In the genomic region with DNA sequence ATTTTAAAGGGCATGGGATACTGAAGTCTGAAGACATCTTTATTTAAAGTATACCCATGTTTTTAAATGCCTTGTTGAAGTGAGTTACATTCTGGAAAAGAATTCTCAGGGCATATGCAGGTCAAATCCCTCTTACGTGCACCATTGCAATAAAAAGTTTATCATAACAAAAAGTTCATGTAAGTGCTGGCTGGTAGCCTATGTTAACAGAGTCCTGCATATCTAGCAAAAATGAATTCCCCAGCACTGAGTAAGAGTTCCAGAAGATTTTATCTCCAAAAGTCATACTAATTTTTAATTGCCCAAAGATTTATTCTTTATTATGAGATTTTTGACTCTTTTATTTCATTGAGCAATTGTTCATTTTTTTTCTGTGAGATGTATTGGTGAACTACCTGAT, we compare ENCODE assay signal across 22 cellular contexts.
A peak's percentile ranks its signal among the peaks of the same experiment; 100 is the strongest.
DNase-seq lines count a peak whose midpoint lies in the region; ATAC-seq and TF ChIP-seq lines count a peak whose summit lies in the region.
"Had no signal": no experiment of that assay in that cellular context is flagged by ENCODE, and none has a peak within 500 bp of the region (broad histone marks: within the 10 kb centered on the region; RNA-seq: fewer than 3 reads in every experiment).

No MANE protein-coding gene starts in this region.

- in situ Hi-C loops in mammary epithelial cell (cut with MboI; ENCODE audit: low sequenced_read_pairs in 2 of 2), result no loop called here

- BruUV-seq in mammary epithelial cell (replicated peaks; lab: Mats Ljungman, UMichigan), result no TSS peak

- H3K27ac ChIP-seq in mammary epithelial cell (ENCODE audit: insufficient read depth, low read depth, low read length), result no peak overlapping the region
- H3K27ac ChIP-seq: 22Rv1, body of pancreas, transverse colon, VCaP had no signal

- ATAC-seq in esophagus mucosa, result no peak
- ATAC-seq: body of pancreas; effector memory CD8-positive, alpha-beta T cell; stimulated activated naive B cell treated with anti-CD40 and anti-IgM and Interleukin-4, amounts not matched to agents 10 μg/mL and 1 μg/mL and 100 μg/mL, for 72 hours had no signal

- H3K27me3 ChIP-seq in mammary epithelial cell (ENCODE audit: insufficient read depth, low read length), result no peaks in the 10 kb centered on the region
- H3K27me3 ChIP-seq: body of pancreas, MG63, transverse colon had no signal

- TF ChIP-seq CTCF in mammary epithelial cell (conservative IDR thresholded peaks at IDR 0.05 in 1 of 2, IDR thresholded peaks at IDR 0.05 in 1 of 2; ENCODE audit: extremely low read depth in 1 of 2, insufficient read depth in 1 of 2, low read depth in 1 of 2, low read length in 2 of 2), result no peak

- no peak overlapping the region for H3K9ac ChIP-seq in mammary epithelial cell (ENCODE audit: insufficient read depth, low read length)

- dilution Hi-C loops in mammary epithelial cell (cut with HindIII; ENCODE audit: low sequenced_read_pairs), result no loop called here

- no peaks in the 10 kb centered on the region for H4K20me1 ChIP-seq in mammary epithelial cell (ENCODE audit: insufficient read depth, low read length)

- no peaks in the 10 kb centered on the region for H3K79me2 ChIP-seq in mammary epithelial cell (ENCODE audit: insufficient read depth, low read length)

- intact Hi-C loops in mammary epithelial cell (cut with micrococcal nuclease), result no loop called here

- H3K4me2 ChIP-seq in mammary epithelial cell (ENCODE audit: insufficient read depth, low read depth, low read length), result no peak overlapping the region
- H3K4me2 ChIP-seq: smooth muscle cell had no signal

- H3K36me3 ChIP-seq in mammary epithelial cell (ENCODE audit: insufficient read depth, low read length), result no peaks in the 10 kb centered on the region
- H3K36me3 ChIP-seq: MG63, transverse colon had no signal

- H2AFZ ChIP-seq in mammary epithelial cell (ENCODE audit: low read depth, low read length), result no peak overlapping the region

- CTCF ChIA-PET in mammary epithelial cell (lab: Charles Lee; ENCODE audit: low non-redundant PET), result no interaction called here

- 0% methylated on average over 1 of the region's 1 CpG for WGBS in mammary epithelial cell (ENCODE audit: low coverage, missing lambda C conversion rate)

- DNase-seq in SIG-M5 treated with dmso at 0.1 percent for 504 hours (lab: John Stamatoyannopoulos, UW; ENCODE audit: unreplicated experiment) (peak; percentile 36), SIG-M5 (lab: John Stamatoyannopoulos, UW) (no peak), mammary epithelial cell (peak; percentile 62), hepatic stellate cell (ENCODE audit: low spot score) (peak; percentile 4), smooth muscle cell of the brain vasculature (ENCODE audit: low read depth, low spot score) (peak; percentile 64)
- DNase-seq in activated CD4-positive, alpha-beta T cell treated with anti-CD3 and anti-CD28 coated beads for 4 hours, result no peak
- DNase-seq in stimulated activated CD4-positive, alpha-beta T cell treated with anti-CD3 and anti-CD28 coated beads, Interleukin-4, amount 100 ng/mL, for 4 hours, result no peak
- DNase-seq: activated gamma-delta T cell; body of pancreas; CD4-positive, CD25-positive, alpha-beta regulatory T cell; effector memory CD8-positive, alpha-beta T cell; glutamatergic neuron; GOT3; MG63; midbrain; NCI-H2081; stimulated activated naive B cell treated with anti-CD40 and anti-IgM and Interleukin-4, amounts not matched to agents 10 μg/mL and 1 μg/mL and 100 μg/mL, for 72 hours; transverse colon had no signal

- H3K9me3 ChIP-seq in mammary epithelial cell (replicated peaks; ENCODE audit: insufficient read depth, low read length), result no peaks in the 10 kb centered on the region
- H3K9me3 ChIP-seq: body of pancreas, MG63, transverse colon had no signal

- H3K4me3 ChIP-seq in mammary epithelial cell (replicated peaks in 1 of 3; ENCODE audit: insufficient read depth in 1 of 3, low read depth in 2 of 3, low read length in 3 of 3), result no peak overlapping the region
- H3K4me3 ChIP-seq: body of pancreas, MG63, smooth muscle cell, transverse colon had no signal

- no peaks in the 10 kb centered on the region for H3K4me1 ChIP-seq in mammary epithelial cell (ENCODE audit: insufficient read depth, low read length)
- H3K4me1 ChIP-seq: body of pancreas, transverse colon had no signal

Comparison
In these comparisons a context has a peak if more than half of its experiments do, and no peak if none do; other contexts are left out.
1. DNase-seq: peak in SIG-M5 treated with dmso at 0.1 percent for 504 hours (single experiment), mammary epithelial cell (single experiment), hepatic stellate cell (single experiment) and smooth muscle cell of the brain vasculature (single experiment); none in SIG-M5 (single experiment), activated CD4-positive, alpha-beta T cell treated with anti-CD3 and anti-CD28 coated beads for 4 hours (0 of 2) and stimulated activated CD4-positive, alpha-beta T cell treated with anti-CD3 and anti-CD28 coated beads, Interleukin-4, amount 100 ng/mL, for 4 hours (0 of 2).